Comparison of ENCODE assay signal across 8 cellular contexts in genomic region chr17:42554250-42555121, GRCh38. TPM values are rescaled to one million over a fixed set of nuclear protein-coding genes. Genes with fewer than 3 reads are reported as not detected.
DNase-seq lines count a peak whose midpoint lies in the region; ATAC-seq lines count a peak whose summit lies in the region.

No MANE protein-coding gene starts in this region.

- peak; percentile 78 for ATAC-seq in GM19043 (IDR thresholded peaks at IDR 0.05; ENCODE audit: low read depth, unreplicated experiment)
- ATAC-seq in HG03432 (IDR thresholded peaks at IDR 0.05; ENCODE audit: unreplicated experiment) = peak; percentile 85

- DNase-seq in Ammon's horn (ENCODE audit: low spot score) = peak; percentile 90
- peak; percentile 74 for DNase-seq in NCI-H82 treated with DMSO at 0.1 percent for 48 hours (lab: John Stamatoyannopoulos, UW; ENCODE audit: unreplicated experiment)
- peak; percentile 42 to 62 for DNase-seq in activated CD8-positive, alpha-beta memory T cell treated with anti-CD3 and anti-CD28 coated beads for 1 hour (ENCODE audit: extremely low read depth in 1 of 2, low read depth in 1 of 2)
- DNase-seq in effector CD8-positive, alpha-beta T cell (lab: John Stamatoyannopoulos, UW) = peak; percentile 55
- DNase-seq in lung microvascular endothelial cell (ENCODE audit: low read depth in 2 of 2) = peak; percentile 86 to 92
- peak; percentile 59 for DNase-seq in stimulated activated CD8-positive, alpha-beta memory T cell treated with anti-CD3 and anti-CD28 coated beads, Interleukin-12 subunit alpha, Interleukin-12 subunit beta, amount 100 ng/mL, for 24 hours (ENCODE audit: extremely low read depth)

RNA-seq across cellular contexts. Expression of gene HSD17B1, which starts 1.8 kb away (rescaled TPM):
- 0.44 and 1.8 TPM in 2 replicates for total RNA-seq in lung microvascular endothelial cell

RNA-seq across cellular contexts. Expression of gene COASY, which starts 7.5 kb away (rescaled TPM):
- 7.6 and 10.3 TPM in 2 replicates for total RNA-seq in lung microvascular endothelial cell

RNA-seq across cellular contexts. Expression of gene MLX, which starts 12.4 kb away (rescaled TPM):
- total RNA-seq in lung microvascular endothelial cell = 22.9 and 35.9 TPM in 2 replicates

RNA-seq across cellular contexts. Expression of gene NAGLU, which starts 18.4 kb away (rescaled TPM):
- 20.7 and 36.3 TPM in 2 replicates for total RNA-seq in lung microvascular endothelial cell

RNA-seq across cellular contexts. Expression of gene PSMC3IP, which starts 23.0 kb away (rescaled TPM):
- total RNA-seq in lung microvascular endothelial cell = 1.4 and 1.7 TPM in 2 replicates

Comparison
In these comparisons a context has a peak if more than half of its experiments do, and no peak if none do; other contexts are left out.
1. Peak in every context shown above with its lines: DNase-seq and ATAC-seq.